ENCODE assay signal across 15 cellular contexts in genomic region chr2:180219471-180219870, GRCh38.
"Had no signal": no experiment of that assay in that cellular context is flagged by ENCODE, and none has a peak within 500 bp of the region (broad histone marks: within the 10 kb centered on the region; RNA-seq: fewer than 3 reads in every experiment).

No MANE protein-coding gene starts in this region.

- DNase-seq: activated B cell treated with CpG ODN at 0.5 μM for 24 hours; activated CD4-positive, alpha-beta T cell treated with anti-CD3 and anti-CD28 coated beads, Interleukin-2, amount 50 U/mL, for 1 hour; activated naive CD4-positive, alpha-beta T cell treated with anti-CD3 and anti-CD28 coated beads, Interleukin-2, amount 50 U/mL, for 16 hours; activated T-cell treated with anti-CD3 and anti-CD28 coated beads for 4 hours; adrenal gland; left ventricle myocardium inferior; mesendoderm; nephron progenitor cell; sigmoid colon; stimulated activated CD4-positive, alpha-beta T cell treated with anti-CD3 and anti-CD28 coated beads, Interleukin-2, amount 100 ng/mL, for 48 hours; stimulated activated naive CD8-positive, alpha-beta T cell treated with anti-CD3 and anti-CD28 coated beads, Interleukin-15, Interleukin-2, amounts not matched to agents 100 U/mL and 50 U/mL, for 24 hours; T-helper 17 cell had no signal

- ATAC-seq: esophagus mucosa; gastroesophageal sphincter; stimulated activated naive CD8-positive, alpha-beta T cell treated with anti-CD3 and anti-CD28 coated beads, Interleukin-15, Interleukin-2, amounts not matched to agents 100 U/mL and 50 U/mL, for 24 hours; T-helper 17 cell had no signal

- H3K4me3 ChIP-seq: adrenal gland, gastroesophageal sphincter, left ventricle myocardium inferior, sigmoid colon, suprapubic skin had no signal
